24 cellular contexts compared by ENCODE assay signal in genomic region chr9:23477908-23478307, GRCh38.
"Had no signal": no experiment of that assay in that cellular context is flagged by ENCODE, and none has a peak within 500 bp of the region (broad histone marks: within the 10 kb centered on the region; RNA-seq: fewer than 3 reads in every experiment).

No MANE protein-coding gene starts in this region.

- H3K4me1 ChIP-seq: Peyer's patch, SJCRH30 had no signal

- ATAC-seq: Right ventricle myocardium inferior had no signal

- DNase-seq: IMR-90; Karpas-422; KG1; MG63; NCI-H1092; NCI-H1105 treated with DMSO at 0.1 percent for 48 hours; NCI-H1417 treated with DMSO at 0.1 percent for 48 hours; NCI-H146; NCI-H1694 treated with DMSO at 0.1 percent for 48 hours; NCI-H1930; NCI-H2081; NCI-H2107; NCI-H2171 treated with DMSO at 0.1 percent for 48 hours; NCI-H345; NCI-H446 treated with DMSO at 0.1 percent for 48 hours; NCI-H510A treated with DMSO at 0.1 percent for 48 hours; NCI-H526; NCI-H748 treated with DMSO at 0.1 percent for 48 hours; NK-92 treated with Interleukin-12 subunit alpha and Interleukin-12 subunit beta, amount 100 ng/mL, for 24 hours; PC-9; Peyer's patch; SHP77 treated with DMSO at 0.1 percent for 48 hours; SJCRH30 had no signal

- H2AFZ ChIP-seq: PC-9 had no signal

- H3K4me2 ChIP-seq: PC-9 had no signal

- H3K4me3 ChIP-seq: MG63, PC-9, Peyer's patch, SJCRH30 had no signal

- H3K27ac ChIP-seq: PC-9, Peyer's patch, SJCRH30 had no signal

- H3K36me3 ChIP-seq: MG63, Peyer's patch, SJCRH30 had no signal

- H3K9me3 ChIP-seq: MG63, Peyer's patch, SJCRH30 had no signal

- H3K27me3 ChIP-seq: MG63, Peyer's patch, SJCRH30 had no signal
